Comparison of ENCODE assay signal across 8 cellular contexts in the genomic region with DNA sequence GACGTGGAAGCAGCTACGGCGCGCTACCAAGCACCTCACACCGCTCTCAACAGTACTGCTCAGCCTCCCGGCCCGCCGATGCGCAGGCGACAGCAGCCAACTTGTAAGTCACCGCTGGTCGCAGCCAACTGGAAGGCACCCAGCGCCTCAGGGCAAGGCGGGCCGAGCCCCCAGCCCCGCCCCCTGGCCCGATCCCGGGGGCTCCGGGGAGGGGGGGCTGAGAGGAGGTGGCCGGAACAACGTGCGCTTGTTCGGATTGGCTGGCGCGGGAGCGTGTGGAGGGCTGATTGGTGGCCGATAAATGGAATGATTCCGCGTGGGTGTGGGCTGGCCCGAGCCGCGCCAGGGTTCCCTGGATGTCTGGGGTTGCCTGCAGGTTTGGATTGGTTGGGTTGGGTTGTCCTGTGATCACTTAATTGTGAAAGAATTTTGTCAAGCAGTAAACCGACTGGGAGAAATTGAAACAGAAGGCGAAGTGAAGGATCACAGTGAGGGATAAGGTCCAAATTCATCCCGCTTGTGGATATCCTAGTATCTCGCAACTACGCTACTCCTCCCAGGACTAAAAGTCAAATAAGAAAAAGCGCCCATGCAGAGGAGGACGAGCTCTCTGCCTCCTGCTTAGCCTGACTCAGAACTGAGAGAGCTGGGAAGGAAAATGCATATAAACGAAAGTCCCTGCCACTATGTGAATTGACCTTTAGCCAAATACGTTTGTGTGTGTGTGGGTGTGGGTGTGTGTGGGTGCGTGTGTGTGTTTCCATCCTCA. TPM values are rescaled to one million over a fixed set of nuclear protein-coding genes. Genes with fewer than 3 reads are reported as not detected.
DNase-seq lines count a peak whose midpoint lies in the region; ATAC-seq and TF ChIP-seq lines count a peak whose summit lies in the region.

A gene with protein sequence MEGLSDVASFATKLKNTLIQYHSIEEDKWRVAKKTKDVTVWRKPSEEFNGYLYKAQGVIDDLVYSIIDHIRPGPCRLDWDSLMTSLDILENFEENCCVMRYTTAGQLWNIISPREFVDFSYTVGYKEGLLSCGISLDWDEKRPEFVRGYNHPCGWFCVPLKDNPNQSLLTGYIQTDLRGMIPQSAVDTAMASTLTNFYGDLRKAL (minus strand): TSS at position 130 of the 769 bp plus-strand sequence. CDS start 5,102 bp downstream, outside the sequence.

- peak within 1 kb of the TSS; percentile 79 for H3K27ac ChIP-seq in temporal lobe (ENCODE audit: low read depth, low read length)

- DNase-seq in GM04504 (ENCODE audit: low read depth) (peak; percentile 88), NCI-H1048 (lab: John Stamatoyannopoulos, UW) (peak; percentile 85), globus pallidus (ENCODE audit: low spot score) (peak; percentile 93), nucleus accumbens (lab: John Stamatoyannopoulos, UW) (peak; percentile 46 to 98 (median 92))

- no peaks in the 10 kb centered on the region for H3K9me3 Mint-ChIP-seq in activated naive CD4-positive, alpha-beta T cell treated with anti-CD3 and anti-CD28 coated beads, Interleukin-2, amount 50 U/mL, for 24 hours

- peak within 1 kb of the TSS; percentile 95 for H3K4me3 Mint-ChIP-seq in activated naive CD4-positive, alpha-beta T cell treated with anti-CD3 and anti-CD28 coated beads, Interleukin-2, amount 50 U/mL, for 24 hours

- ATAC-seq in HG02571 (IDR thresholded peaks at IDR 0.05; ENCODE audit: unreplicated experiment) (peak; percentile 92), SK-N-SH treated with all-trans-retinoic acid at 6 μM for 48 hours (peak; percentile 97)

- no peaks in the 10 kb centered on the region for H3K27me3 Mint-ChIP-seq in activated naive CD4-positive, alpha-beta T cell treated with anti-CD3 and anti-CD28 coated beads, Interleukin-2, amount 50 U/mL, for 24 hours

- H3K36me3 Mint-ChIP-seq in activated naive CD4-positive, alpha-beta T cell treated with anti-CD3 and anti-CD28 coated beads, Interleukin-2, amount 50 U/mL, for 24 hours = no peaks in the 10 kb centered on the region

- peaks cover 63% of the 10 kb centered on the region for H3K4me1 Mint-ChIP-seq in activated naive CD4-positive, alpha-beta T cell treated with anti-CD3 and anti-CD28 coated beads, Interleukin-2, amount 50 U/mL, for 24 hours

- H3K27ac Mint-ChIP-seq in activated naive CD4-positive, alpha-beta T cell treated with anti-CD3 and anti-CD28 coated beads, Interleukin-2, amount 50 U/mL, for 24 hours = peak within 1 kb of the TSS; percentile 97

TF ChIP-seq in SK-N-SH treated with all-trans-retinoic acid at 6 μM for 48 hours, 23 proteins besides CTCF, POLR2A, EP300 and RAD21:
- TF ChIP-seq GLIS3 (CRISPR knock-in tag; IDR thresholded peaks at IDR 0.05) = no peak
- TF ChIP-seq, protein P1, sequence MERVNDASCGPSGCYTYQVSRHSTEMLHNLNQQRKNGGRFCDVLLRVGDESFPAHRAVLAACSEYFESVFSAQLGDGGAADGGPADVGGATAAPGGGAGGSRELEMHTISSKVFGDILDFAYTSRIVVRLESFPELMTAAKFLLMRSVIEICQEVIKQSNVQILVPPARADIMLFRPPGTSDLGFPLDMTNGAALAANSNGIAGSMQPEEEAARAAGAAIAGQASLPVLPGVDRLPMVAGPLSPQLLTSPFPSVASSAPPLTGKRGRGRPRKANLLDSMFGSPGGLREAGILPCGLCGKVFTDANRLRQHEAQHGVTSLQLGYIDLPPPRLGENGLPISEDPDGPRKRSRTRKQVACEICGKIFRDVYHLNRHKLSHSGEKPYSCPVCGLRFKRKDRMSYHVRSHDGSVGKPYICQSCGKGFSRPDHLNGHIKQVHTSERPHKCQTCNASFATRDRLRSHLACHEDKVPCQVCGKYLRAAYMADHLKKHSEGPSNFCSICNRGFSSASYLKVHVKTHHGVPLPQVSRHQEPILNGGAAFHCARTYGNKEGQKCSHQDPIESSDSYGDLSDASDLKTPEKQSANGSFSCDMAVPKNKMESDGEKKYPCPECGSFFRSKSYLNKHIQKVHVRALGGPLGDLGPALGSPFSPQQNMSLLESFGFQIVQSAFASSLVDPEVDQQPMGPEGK (CRISPR knock-in tag; IDR thresholded peaks at IDR 0.05; ENCODE audit: borderline replicate concordance) = peak; percentile 96; the same call in 1 of the 2 replicates

RNA-seq across cellular contexts. Expression of the gene that starts here (rescaled TPM):
- 31.2 TPM for total RNA-seq in temporal lobe

Comparison
In these comparisons a context has a peak if more than half of its experiments do, and no peak if none do; other contexts are left out.
1. Peak in every context shown above with its lines: DNase-seq, ATAC-seq and H3K27ac ChIP-seq.